Comparison of ENCODE assay signal across 8 cellular contexts in the genomic region with DNA sequence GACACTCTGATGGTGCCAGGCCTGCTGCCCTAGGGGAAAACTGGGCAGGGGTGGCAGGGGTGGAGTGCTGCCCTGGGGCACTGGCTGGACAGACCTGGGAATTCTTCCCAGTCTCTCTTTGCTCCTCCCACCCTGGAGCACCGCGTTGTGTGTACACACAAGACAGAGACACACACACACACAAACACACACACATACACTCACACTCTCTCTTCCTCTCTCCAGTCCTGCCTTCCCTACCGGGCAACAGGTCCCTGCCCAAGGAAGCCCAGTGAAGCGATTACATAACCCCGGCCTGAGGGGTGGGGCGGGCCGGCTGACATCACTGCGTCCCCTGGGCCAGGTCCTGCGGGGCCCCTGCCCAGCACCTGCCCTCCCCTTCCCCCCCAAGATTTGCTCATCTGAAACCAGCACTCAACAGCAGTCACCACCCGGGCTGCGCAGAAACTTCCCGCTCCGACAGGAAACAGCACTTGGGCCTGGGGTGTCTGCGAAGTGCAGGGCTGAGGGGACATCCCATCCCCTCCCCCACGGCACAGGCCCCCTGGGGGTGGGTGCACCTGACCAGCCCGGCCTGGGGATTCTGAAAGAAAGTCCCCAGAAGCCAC. TPM values are rescaled to one million over a fixed set of nuclear protein-coding genes. Genes with fewer than 3 reads are reported as not detected.
DNase-seq lines count a peak whose midpoint lies in the region; ATAC-seq and TF ChIP-seq lines count a peak whose summit lies in the region.

No MANE protein-coding gene starts in this region.

- no peaks in the 10 kb centered on the region for H3K9me3 Mint-ChIP-seq in activated naive CD8-positive, alpha-beta T cell treated with anti-CD3 and anti-CD28 coated beads, Interleukin-2, amount 50 U/mL, for 24 hours

- TF ChIP-seq CTCF in GM12875 (IDR thresholded peaks at IDR 0.05; ENCODE audit: borderline replicate concordance, insufficient read depth, low read depth, low read length): no peak
- no peak for TF ChIP-seq CTCF in HL-60 (IDR thresholded peaks at IDR 0.05; ENCODE audit: insufficient read depth, low read length)
- TF ChIP-seq CTCF in RWPE2 (IDR thresholded peaks at IDR 0.05; ENCODE audit: poor library complexity, severe bottlenecking): no peak
- TF ChIP-seq CTCF in cardiac muscle cell (IDR thresholded peaks at IDR 0.05; ENCODE audit: low read depth, low read length): no peak
- no peak for TF ChIP-seq CTCF in omental fat pad (IDR thresholded peaks at IDR 0.05)

- H3K4me1 Mint-ChIP-seq in activated naive CD8-positive, alpha-beta T cell treated with anti-CD3 and anti-CD28 coated beads, Interleukin-2, amount 50 U/mL, for 24 hours: peaks cover 49% of the 10 kb centered on the region

- H3K4me3 ChIP-seq in GM12875 (ENCODE audit: low read depth, low read length): peak overlapping the region; percentile 96
- peak overlapping the region; percentile 93 for H3K4me3 ChIP-seq in HL-60 (replicated peaks; ENCODE audit: insufficient read depth, low read length)
- H3K4me3 ChIP-seq in RWPE2 (ENCODE audit: severe bottlenecking): peak overlapping the region; percentile 77
- peak overlapping the region; percentile 89 for H3K4me3 ChIP-seq in cardiac muscle cell

- H3K4me1 ChIP-seq in RWPE2 (ENCODE audit: insufficient read depth, poor library complexity, severe bottlenecking) (peaks cover 42% of the 10 kb centered on the region), cardiac muscle cell (ENCODE audit: low read depth) (peaks cover 11% of the 10 kb centered on the region)

- peak overlapping the region; percentile 83 for H3K4me3 Mint-ChIP-seq in activated naive CD8-positive, alpha-beta T cell treated with anti-CD3 and anti-CD28 coated beads, Interleukin-2, amount 50 U/mL, for 24 hours

- H3K36me3 Mint-ChIP-seq in activated naive CD8-positive, alpha-beta T cell treated with anti-CD3 and anti-CD28 coated beads, Interleukin-2, amount 50 U/mL, for 24 hours (ENCODE audit: low read depth): no peaks in the 10 kb centered on the region

- peak overlapping the region; percentile 81 for H3K27ac ChIP-seq in HL-60 (replicated peaks)
- peak overlapping the region; percentile 83 for H3K27ac ChIP-seq in RWPE2 (ENCODE audit: poor library complexity, severe bottlenecking)
- H3K27ac ChIP-seq in cardiac muscle cell: peak overlapping the region; percentile 46

- no peaks in the 10 kb centered on the region for H3K27me3 Mint-ChIP-seq in activated naive CD8-positive, alpha-beta T cell treated with anti-CD3 and anti-CD28 coated beads, Interleukin-2, amount 50 U/mL, for 24 hours

- H3K27ac Mint-ChIP-seq in activated naive CD8-positive, alpha-beta T cell treated with anti-CD3 and anti-CD28 coated beads, Interleukin-2, amount 50 U/mL, for 24 hours: peak overlapping the region; percentile 72

- H3K9me3 ChIP-seq in RWPE2 (ENCODE audit: severe bottlenecking): no peaks in the 10 kb centered on the region
- H3K9me3 ChIP-seq in cardiac muscle cell (ENCODE audit: low read depth): no peaks in the 10 kb centered on the region

- peak; percentile 25 for ATAC-seq in RWPE2 (ENCODE audit: low read depth)
- ATAC-seq in activated naive CD8-positive, alpha-beta T cell treated with anti-CD3 and anti-CD28 coated beads, Interleukin-2, amount 50 U/mL, for 24 hours: peak; percentile 20
- ATAC-seq in omental fat pad (ENCODE audit: low FRiP score): peak; percentile 42
- no peak for ATAC-seq in GM19463 (IDR thresholded peaks at IDR 0.05; ENCODE audit: unreplicated experiment)
- no peak for ATAC-seq in GM18858 (IDR thresholded peaks at IDR 0.05; ENCODE audit: unreplicated experiment)

- H3K36me3 ChIP-seq in RWPE2 (ENCODE audit: low read depth): peaks cover 57% of the 10 kb centered on the region
- no peaks in the 10 kb centered on the region for H3K36me3 ChIP-seq in cardiac muscle cell

- DNase-seq in HL-60 (ENCODE audit: low read depth in 1 of 2, low spot score in 1 of 2) (peak; percentile 93 to 96), RWPE2 (ENCODE audit: low spot score) (peak; percentile 59), cardiac muscle cell (ENCODE audit: low read depth in 1 of 2, low spot score in 1 of 2) (peak; percentile 54 to 70), omental fat pad (ENCODE audit: low spot score) (no peak)
- peak; percentile 65 for DNase-seq in activated naive CD8-positive, alpha-beta T cell treated with anti-CD3 and anti-CD28 coated beads, Interleukin-2, amount 50 U/mL, for 24 hours

- H3K27me3 ChIP-seq in HL-60 (ENCODE audit: insufficient read depth, poor library complexity, severe bottlenecking) (no peaks in the 10 kb centered on the region), RWPE2 (ENCODE audit: insufficient read depth, poor library complexity, severe bottlenecking) (no peaks in the 10 kb centered on the region), cardiac muscle cell (no peaks in the 10 kb centered on the region)

RNA-seq across cellular contexts. Expression of a gene that starts 1.2 kb away (rescaled TPM):
- 72.5 and 76.6 TPM in 2 replicates for total RNA-seq in cardiac muscle cell
- polyA plus RNA-seq in cardiac muscle cell: 72.8 and 87.2 TPM in 2 replicates
- 100 to 1,000 TPM; 133 to 232 (median 178) TPM for total RNA-seq in omental fat pad

RNA-seq across cellular contexts. Expression of a gene that starts 34.3 kb away (rescaled TPM):
- total RNA-seq in cardiac muscle cell (133 and 155 TPM in 2 replicates), omental fat pad (10 to 100 TPM; 37.1 to 58.3 (median 52.8) TPM)
- polyA plus RNA-seq in cardiac muscle cell: 126 and 149 TPM in 2 replicates

RNA-seq across cellular contexts. Expression of a gene that starts 46.3 kb away (rescaled TPM):
- total RNA-seq in cardiac muscle cell (15.1 and 17.4 TPM in 2 replicates), omental fat pad (10 to 100 TPM; 29.7 to 51.7 (median 44.8) TPM)
- polyA plus RNA-seq in cardiac muscle cell: 21.6 and 22.0 TPM in 2 replicates

RNA-seq across cellular contexts. Expression of a gene that starts 46.9 kb away (rescaled TPM):
- total RNA-seq in cardiac muscle cell (10.5 and 11.6 TPM in 2 replicates), omental fat pad (1 to 10 TPM; 3.7 to 5.5 (median 4.6) TPM)
- 2.6 and 4.9 TPM in 2 replicates for polyA plus RNA-seq in cardiac muscle cell

Comparison
In these comparisons a context has a peak if more than half of its experiments do, and no peak if none do; other contexts are left out.
1. ATAC-seq: peak in RWPE2 (single experiment), activated naive CD8-positive, alpha-beta T cell treated with anti-CD3 and anti-CD28 coated beads, Interleukin-2, amount 50 U/mL, for 24 hours (single experiment) and omental fat pad (single experiment); none in GM19463 (single experiment) and GM18858 (single experiment).
2. Peak in every context shown above with its lines, with median percentiles within 50 percentile points of each other: H3K4me3 ChIP-seq and H3K27ac ChIP-seq.